19 cellular contexts compared by ENCODE assay signal in the genomic region with DNA sequence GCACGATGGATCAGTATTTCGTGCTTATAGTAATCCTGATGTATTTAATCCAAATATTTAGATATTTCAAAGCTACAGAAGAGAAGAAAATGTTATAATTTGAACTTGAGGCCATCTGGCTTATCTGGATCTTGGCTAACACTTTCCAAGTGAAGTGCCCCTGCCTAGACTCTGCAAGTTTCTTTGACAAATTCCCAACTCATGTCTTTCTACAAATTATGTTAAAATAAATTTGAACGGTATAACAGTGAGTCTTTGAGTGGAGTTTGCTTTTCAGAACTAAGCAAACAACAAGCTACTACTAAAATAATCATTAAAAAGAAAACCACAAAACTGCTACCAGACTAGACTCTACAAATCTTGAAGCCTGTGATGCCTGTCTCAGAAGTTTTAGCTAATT.
DNase-seq lines count a peak whose midpoint lies in the region; ATAC-seq and TF ChIP-seq lines count a peak whose summit lies in the region.
"Had no signal": no experiment of that assay in that cellular context is flagged by ENCODE, and none has a peak within 500 bp of the region (broad histone marks: within the 10 kb centered on the region; RNA-seq: fewer than 3 reads in every experiment).

No MANE protein-coding gene starts in this region.

- CTCF ChIA-PET in Panc1 (lab: Charles Lee): interaction anchor here (0.6 kb wide), 1 partner anchor 316 kb away, joined by 3 read pairs; no protein-coding TSS in a partner anchor

- TF ChIP-seq POLR2A in testis (IDR thresholded peaks at IDR 0.05): no peak

- peaks cover under 1% of the 10 kb centered on the region for H3K9me3 Mint-ChIP-seq in nephron
- no peaks in the 10 kb centered on the region for H3K9me3 Mint-ChIP-seq in type B pancreatic cell

- H3K9me3 ChIP-seq in Panc1 (ENCODE audit: control insufficient read depth, insufficient read depth, low read depth, low read length) (no peaks in the 10 kb centered on the region), testis (no peaks in the 10 kb centered on the region)

- no TSS peak for BruUV-seq in Panc1 (replicated peaks; lab: Mats Ljungman, UMichigan)

- DNase-seq in DMS 273 (lab: John Stamatoyannopoulos, UW; ENCODE audit: unreplicated experiment): peak; percentile 19
- no peak for DNase-seq in DMS 273 treated with DMSO at 0.1 percent for 48 hours (lab: John Stamatoyannopoulos, UW)
- DNase-seq in Panc1 (ENCODE audit: low read depth, low spot score): no peak
- DNase-seq in testis: no peak
- DNase-seq in type B pancreatic cell (ENCODE audit: extremely low spot score, unreplicated experiment): no peak
- DNase-seq: C1 segment of cervical spinal cord; Calu3; CD4-positive, alpha-beta memory T cell; COR-L47; DMS79; EL; GDM1; GM23248; H7; HCEC 1CT had no signal

- peaks cover 26% of the 10 kb centered on the region for H3K4me1 Mint-ChIP-seq in nephron
- H3K4me1 Mint-ChIP-seq in type B pancreatic cell (ENCODE audit: unreplicated experiment): peaks cover 14% of the 10 kb centered on the region
- H3K4me1 Mint-ChIP-seq: CD4-positive, alpha-beta memory T cell had no signal

- WGBS in testis, 2 donors: 80 to 85% methylated on average over 3 of the region's 3 CpGs

- POLR2A ChIA-PET in Panc1 (lab: Charles Lee): interaction anchor here (0.5 kb wide), 1 partner anchor 1774 kb away, joined by 3 read pairs; no protein-coding TSS in a partner anchor

- H3K4me3 ChIP-seq in Panc1 (ENCODE audit: low read depth in 2 of 2, low read length in 2 of 2): no peak overlapping the region
- H3K4me3 ChIP-seq in testis: no peak overlapping the region
- H3K4me3 ChIP-seq: GM12878, GM23248 had no signal

- H3K27ac ChIP-seq in Panc1 (ENCODE audit: low read length) (peak overlapping the region; percentile 79; the same call in 1 of the 2 replicates), testis (no peak overlapping the region)
- H3K27ac ChIP-seq: 22Rv1, GM23248 had no signal

- intact Hi-C loops in Panc1 (cut with micrococcal nuclease; ENCODE audit: unreplicated experiment): no loop called here
- intact Hi-C loops in testis (cut with DNase I; ENCODE audit: low total_unique reads): no loop called here

- no peak for ATAC-seq in Panc1
- no peak for ATAC-seq in HG03139 (IDR thresholded peaks at IDR 0.05; ENCODE audit: unreplicated experiment)
- ATAC-seq: GM12878 had no signal

- H3K36me3 Mint-ChIP-seq in nephron (ENCODE audit: low read depth) (no peaks in the 10 kb centered on the region), type B pancreatic cell (no peaks in the 10 kb centered on the region)
- H3K36me3 Mint-ChIP-seq: CD4-positive, alpha-beta memory T cell had no signal

- H3K27me3 Mint-ChIP-seq in nephron (ENCODE audit: low read depth) (no peaks in the 10 kb centered on the region), type B pancreatic cell (no peaks in the 10 kb centered on the region)
- H3K27me3 Mint-ChIP-seq: CD4-positive, alpha-beta memory T cell had no signal

- H3K27me3 ChIP-seq in Panc1 (ENCODE audit: control insufficient read depth, insufficient read depth, low read length): no peaks in the 10 kb centered on the region
- no peaks in the 10 kb centered on the region for H3K27me3 ChIP-seq in testis

- H3K27ac Mint-ChIP-seq in nephron (peak overlapping the region in 2 of 3 experiments; percentile 19 to 30), type B pancreatic cell (no peak overlapping the region)
- H3K27ac Mint-ChIP-seq: CD4-positive, alpha-beta memory T cell had no signal

- TF ChIP-seq CTCF in Panc1 (IDR thresholded peaks at IDR 0.05) (no peak), nephron (IDR thresholded peaks at IDR 0.05; ENCODE audit: unreplicated experiment in 3 of 3) (no peak), testis (IDR thresholded peaks at IDR 0.05) (no peak), type B pancreatic cell (conservative IDR thresholded peaks at IDR 0.05) (no peak)

- no peaks in the 10 kb centered on the region for H3K36me3 ChIP-seq in Panc1 (ENCODE audit: control insufficient read depth, insufficient read depth, low read length)
- H3K36me3 ChIP-seq in testis (ENCODE audit: low read depth, missing control alignments): no peaks in the 10 kb centered on the region

- H3K4me1 ChIP-seq in Panc1 (ENCODE audit: control insufficient read depth, insufficient read depth, low read length): no peaks in the 10 kb centered on the region
- no peaks in the 10 kb centered on the region for H3K4me1 ChIP-seq in testis

- no peak overlapping the region for H3K4me3 Mint-ChIP-seq in nephron
- H3K4me3 Mint-ChIP-seq in type B pancreatic cell: no peak overlapping the region
- H3K4me3 Mint-ChIP-seq: CD4-positive, alpha-beta memory T cell had no signal

- in situ Hi-C loops in Panc1 (cut with HindIII; ENCODE audit: low pct_unique_long_range_greater_than_20kb, low sequenced_read_pairs): no loop called here
